Comparison of ENCODE assay signal across 31 cellular contexts in genomic region chrX:102966701-102967100, GRCh38. TPM values are rescaled to one million over a fixed set of nuclear protein-coding genes. Genes with fewer than 3 reads are reported as not detected.
"Had no signal": no experiment of that assay in that cellular context is flagged by ENCODE, and none has a peak within 500 bp of the region (broad histone marks: within the 10 kb centered on the region; RNA-seq: fewer than 3 reads in every experiment).

No MANE protein-coding gene starts in this region.

- FAIRE-seq: endometrium, keratinocyte had no signal

- H3K4me3 Mint-ChIP-seq: activated CD4-positive, alpha-beta memory T cell treated with anti-CD3 and anti-CD28 coated beads for 36 hours; activated CD4-positive, alpha-beta T cell treated with anti-CD3 and anti-CD28 coated beads, Interleukin-2, amount 10 ng/mL, durations not matched to agents 24 days and 14 days; activated naive CD4-positive, alpha-beta T cell treated with anti-CD3 and anti-CD28 coated beads, Interleukin-2, amount 10 ng/mL, durations not matched to agents 7 days and 5 days; activated naive CD8-positive, alpha-beta T cell treated with anti-CD3 and anti-CD28 coated beads, Interleukin-2, amount 10 ng/mL, durations not matched to agents 7 days and 5 days; activated T-cell treated with anti-CD3 and anti-CD28 coated beads, Interleukin-2, amount 50 U/mL, for 24 hours; nephron; stimulated activated naive B cell treated with anti-CD40 and anti-IgM and Interleukin-4, amounts not matched to agents 10 μg/mL and 1 μg/mL and 100 μg/mL, for 72 hours had no signal

- DNase-seq: activated CD4-positive, alpha-beta memory T cell treated with anti-CD3 and anti-CD28 coated beads for 36 hours; activated CD4-positive, alpha-beta T cell treated with anti-CD3 and anti-CD28 coated beads, Interleukin-2, amount 10 ng/mL, durations not matched to agents 24 days and 14 days; activated CD4-positive, CD25-positive, alpha-beta regulatory T cell treated with anti-CD3 and anti-CD28 coated beads, Interleukin-2, amount 50 U/mL, for 72 hours; activated CD8-positive, alpha-beta memory T cell treated with anti-CD3 and anti-CD28 coated beads, Interleukin-2, amount 50 U/mL, for 48 hours; activated gamma-delta T cell; activated naive CD4-positive, alpha-beta T cell treated with anti-CD3 and anti-CD28 coated beads, Interleukin-2, amount 10 ng/mL, durations not matched to agents 7 days and 5 days; activated naive CD8-positive, alpha-beta T cell treated with anti-CD3 and anti-CD28 coated beads, Interleukin-2, amount 10 ng/mL, durations not matched to agents 7 days and 5 days; activated T-cell treated with anti-CD3 and anti-CD28 coated beads, Interleukin-2, amount 50 U/mL, for 24 hours; dermis blood vessel endothelial cell; effector CD8-positive, alpha-beta T cell; esophagus squamous epithelium; hippocampal formation; left cardiac atrium; left ventricle myocardium superior; retina; small intestine; stimulated activated CD4-positive, alpha-beta T cell treated with anti-CD3 and anti-CD28 coated beads, Interleukin-1b, Interleukin-23, amount 100 ng/mL, for 48 hours; stimulated activated CD4-positive, alpha-beta T cell treated with anti-CD3 and anti-CD28 coated beads, Interleukin-4, amount 100 ng/mL, for 4 hours; stimulated activated naive B cell treated with anti-CD40 and anti-IgM and Interleukin-4, amounts not matched to agents 10 μg/mL and 1 μg/mL and 100 μg/mL, for 72 hours; stomach; T-helper 9 cell; thyroid gland; upper lobe of left lung had no signal

- H3K27me3 Mint-ChIP-seq: activated CD4-positive, alpha-beta memory T cell treated with anti-CD3 and anti-CD28 coated beads for 36 hours; activated CD4-positive, alpha-beta T cell treated with anti-CD3 and anti-CD28 coated beads, Interleukin-2, amount 10 ng/mL, durations not matched to agents 24 days and 14 days; activated naive CD8-positive, alpha-beta T cell treated with anti-CD3 and anti-CD28 coated beads, Interleukin-2, amount 10 ng/mL, durations not matched to agents 7 days and 5 days had no signal

- H3K4me1 ChIP-seq: esophagus squamous epithelium, gastroesophageal sphincter, prostate gland, stomach, thyroid gland, upper lobe of left lung, vagina had no signal

- H3K36me3 Mint-ChIP-seq: activated CD4-positive, alpha-beta memory T cell treated with anti-CD3 and anti-CD28 coated beads for 36 hours; activated naive CD4-positive, alpha-beta T cell treated with anti-CD3 and anti-CD28 coated beads, Interleukin-2, amount 10 ng/mL, durations not matched to agents 7 days and 5 days; activated naive CD8-positive, alpha-beta T cell treated with anti-CD3 and anti-CD28 coated beads, Interleukin-2, amount 10 ng/mL, durations not matched to agents 7 days and 5 days had no signal

- H3K27ac Mint-ChIP-seq: activated CD4-positive, alpha-beta memory T cell treated with anti-CD3 and anti-CD28 coated beads for 36 hours; activated CD4-positive, alpha-beta T cell treated with anti-CD3 and anti-CD28 coated beads, Interleukin-2, amount 10 ng/mL, durations not matched to agents 24 days and 14 days; activated naive CD4-positive, alpha-beta T cell treated with anti-CD3 and anti-CD28 coated beads, Interleukin-2, amount 10 ng/mL, durations not matched to agents 7 days and 5 days; activated naive CD8-positive, alpha-beta T cell treated with anti-CD3 and anti-CD28 coated beads, Interleukin-2, amount 10 ng/mL, durations not matched to agents 7 days and 5 days; activated T-cell treated with anti-CD3 and anti-CD28 coated beads, Interleukin-2, amount 50 U/mL, for 24 hours; nephron; stimulated activated naive B cell treated with anti-CD40 and anti-IgM and Interleukin-4, amounts not matched to agents 10 μg/mL and 1 μg/mL and 100 μg/mL, for 72 hours had no signal

- H3K36me3 ChIP-seq: esophagus squamous epithelium, gastroesophageal sphincter, prostate gland, stomach, thyroid gland, upper lobe of left lung, vagina had no signal

- H3K27me3 ChIP-seq: esophagus squamous epithelium, gastroesophageal sphincter, stomach, thyroid gland, upper lobe of left lung, vagina had no signal

- H3K27ac ChIP-seq: epithelial cell of prostate, esophagus squamous epithelium, gastroesophageal sphincter, prostate gland, stomach, thyroid gland, upper lobe of left lung, vagina had no signal

- ATAC-seq: gastroesophageal sphincter; left cardiac atrium; left ventricle myocardium superior; sciatic nerve; stimulated activated naive B cell treated with anti-CD40 and anti-IgM and Interleukin-4, amounts not matched to agents 10 μg/mL and 1 μg/mL and 100 μg/mL, for 72 hours had no signal

- H3K4me1 Mint-ChIP-seq: activated CD4-positive, alpha-beta T cell treated with anti-CD3 and anti-CD28 coated beads, Interleukin-2, amount 10 ng/mL, durations not matched to agents 24 days and 14 days; activated naive CD4-positive, alpha-beta T cell treated with anti-CD3 and anti-CD28 coated beads, Interleukin-2, amount 10 ng/mL, durations not matched to agents 7 days and 5 days; activated naive CD8-positive, alpha-beta T cell treated with anti-CD3 and anti-CD28 coated beads, Interleukin-2, amount 10 ng/mL, durations not matched to agents 7 days and 5 days; nephron; stimulated activated naive B cell treated with anti-CD40 and anti-IgM and Interleukin-4, amounts not matched to agents 10 μg/mL and 1 μg/mL and 100 μg/mL, for 72 hours had no signal

- H3K9me3 ChIP-seq: prostate gland, thyroid gland had no signal

- H3K4me3 ChIP-seq: esophagus squamous epithelium, gastroesophageal sphincter, prostate gland, stomach, thyroid gland, upper lobe of left lung, vagina had no signal

RNA-seq across cellular contexts. Expression of gene RAB40AL, which starts 29.6 kb away (rescaled TPM):
- total RNA-seq: activated CD4-positive, alpha-beta memory T cell treated with anti-CD3 and anti-CD28 coated beads for 36 hours; dermis blood vessel endothelial cell; left ventricle myocardium superior had no signal
- polyA plus RNA-seq: keratinocyte had no signal
